Comparison of ENCODE assay signal across 8 cellular contexts in the genomic region with DNA sequence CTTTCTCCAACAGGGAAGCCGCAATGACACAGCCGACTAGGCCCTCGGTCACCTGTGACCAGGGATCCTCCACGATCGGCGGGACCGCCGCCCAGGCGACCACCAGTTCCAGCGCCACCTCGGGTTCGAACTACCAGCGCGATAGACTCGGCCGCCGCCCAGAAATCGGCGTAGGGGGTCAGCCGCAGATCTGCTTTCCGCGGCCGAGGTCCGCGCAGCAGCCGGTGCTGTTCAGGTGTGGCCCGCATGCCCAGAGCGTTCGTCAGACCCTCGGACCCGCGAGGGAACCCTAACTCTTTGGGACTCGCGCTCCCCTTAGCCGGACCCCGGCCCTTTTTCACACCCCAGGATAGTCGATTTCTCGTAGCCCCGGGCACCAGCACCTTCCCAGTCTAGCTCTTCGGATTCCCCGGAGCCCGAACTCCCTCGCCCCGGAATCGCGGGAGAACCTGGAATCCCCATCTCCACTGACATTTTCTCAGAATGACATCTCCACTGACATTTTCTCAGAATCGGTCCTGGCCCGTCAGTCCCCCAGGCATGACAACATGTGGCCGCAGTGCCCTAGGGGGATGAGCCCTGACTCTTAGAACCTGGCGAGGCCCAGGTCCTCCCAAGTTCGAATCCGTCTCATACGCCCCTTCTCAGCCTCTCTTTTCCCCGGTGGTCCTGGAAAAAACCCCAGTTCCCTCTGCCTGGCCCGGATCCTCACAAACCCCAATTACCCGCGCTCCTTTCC. TPM values are rescaled to one million over a fixed set of nuclear protein-coding genes. Genes with fewer than 3 reads are reported as not detected.
DNase-seq lines count a peak whose midpoint lies in the region; ATAC-seq and TF ChIP-seq lines count a peak whose summit lies in the region.

No MANE protein-coding gene starts in this region.

- H3F3A ChIP-seq in OCI-LY1 (ENCODE audit: insufficient read depth, low read length) = no peaks in the 10 kb centered on the region

- no peak overlapping the region for H2AFZ ChIP-seq in OCI-LY1 (ENCODE audit: low read length)

- WGBS in esophagus, 2 donors = 32 to 39% methylated on average over 57 of the region's 57 CpGs

- H3K9me2 ChIP-seq in OCI-LY1 (ENCODE audit: low read depth, low read length) = no peaks in the 10 kb centered on the region

- H3K27ac ChIP-seq in BLaER1 treated with 17β-estradiol and CSF1 and Interleukin-3, amounts not matched to agents 10 nM and 100 nM = peak overlapping the region in 2 of 11 experiments; percentile 62 to 81; a peak in 2 of 22 replicates
- H3K27ac ChIP-seq in OCI-LY1 (ENCODE audit: low read depth, low read length, poor library complexity, severe bottlenecking) (no peak overlapping the region), esophagus (ENCODE audit: low read depth in 2 of 2, low read length in 1 of 2) (no peak overlapping the region), neutrophil (no peak overlapping the region)

- DNase-seq in RKO (ENCODE audit: low spot score) (no peak), NCI-H187 treated with DMSO at 0.1 percent for 48 hours (lab: John Stamatoyannopoulos, UW) (no peak)

- peak overlapping the region; percentile 34 to 83 (median 56); a peak in 14 of 22 replicates for H3K4me2 ChIP-seq in BLaER1 treated with 17β-estradiol and CSF1 and Interleukin-3, amounts not matched to agents 10 nM and 100 nM
- H3K4me2 ChIP-seq in OCI-LY1 (ENCODE audit: low read length) = peak overlapping the region; percentile 73

- ATAC-seq in GM18867 (IDR thresholded peaks at IDR 0.05; ENCODE audit: unreplicated experiment) = no peak
- ATAC-seq in activated CD4-positive, CD25-positive, alpha-beta regulatory T cell treated with anti-CD3 and anti-CD28 coated beads, Interleukin-2, amount 50 U/mL, for 24 hours = no peak

- H3K4me3 ChIP-seq in BLaER1 treated with 17β-estradiol and CSF1 and Interleukin-3, amounts not matched to agents 10 nM and 100 nM = peak overlapping the region; percentile 0 to 60 (median 48); a peak in 14 of 20 replicates
- H3K4me3 ChIP-seq in OCI-LY1 (ENCODE audit: low read depth, low read length, poor library complexity, severe bottlenecking) (peak overlapping the region; percentile 55), esophagus (ENCODE audit: low read depth in 1 of 2, low read length in 2 of 2) (peak overlapping the region; percentile 51 to 60), neutrophil (ENCODE audit: low read depth in 1 of 2, low read length in 1 of 2) (peak overlapping the region; percentile 49 to 61)

- no peaks in the 10 kb centered on the region for H4K20me1 ChIP-seq in BLaER1 treated with 17β-estradiol and CSF1 and Interleukin-3, amounts not matched to agents 10 nM and 100 nM
- no peaks in the 10 kb centered on the region for H4K20me1 ChIP-seq in OCI-LY1 (ENCODE audit: insufficient read depth, low read length)

- TF ChIP-seq CTCF in OCI-LY1 (IDR thresholded peaks at IDR 0.05; ENCODE audit: low read length) (no peak), neutrophil (IDR thresholded peaks at IDR 0.05) (no peak)

- peaks cover 0 to 24% (median 19%) of the 10 kb centered on the region in 11 experiments; a peak in 18 of 22 replicates for H3K27me3 ChIP-seq in BLaER1 treated with 17β-estradiol and CSF1 and Interleukin-3, amounts not matched to agents 10 nM and 100 nM
- H3K27me3 ChIP-seq in OCI-LY1 (ENCODE audit: insufficient read depth, low read length) (peaks cover 5% of the 10 kb centered on the region), esophagus (ENCODE audit: control insufficient read depth in 1 of 2, insufficient read depth in 2 of 2, low read length in 2 of 2) (no peaks in the 10 kb centered on the region), neutrophil (peaks cover 84% of the 10 kb centered on the region)

- H3K79me2 ChIP-seq in OCI-LY1 (ENCODE audit: insufficient read depth, low read length) = no peaks in the 10 kb centered on the region

- H3K9me3 ChIP-seq in BLaER1 treated with 17β-estradiol and CSF1 and Interleukin-3, amounts not matched to agents 10 nM and 100 nM (replicated peaks in 1 of 11) = peaks cover 12 to 32% (median 27%) of the 10 kb centered on the region in 11 experiments
- H3K9me3 ChIP-seq in OCI-LY1 (ENCODE audit: low read length) = no peaks in the 10 kb centered on the region
- H3K9me3 ChIP-seq in esophagus (ENCODE audit: control insufficient read depth in 2 of 2, insufficient read depth in 1 of 2, low read depth in 1 of 2, low read length in 1 of 2) = no peaks in the 10 kb centered on the region
- H3K9me3 ChIP-seq in neutrophil = no peaks in the 10 kb centered on the region

- peaks cover 0 to 17% (median 7%) of the 10 kb centered on the region in 10 experiments; a peak in 8 of 20 replicates for H3K4me1 ChIP-seq in BLaER1 treated with 17β-estradiol and CSF1 and Interleukin-3, amounts not matched to agents 10 nM and 100 nM
- H3K4me1 ChIP-seq in OCI-LY1 (ENCODE audit: insufficient read depth, low read length, severe bottlenecking) (peaks cover 14% of the 10 kb centered on the region), esophagus (ENCODE audit: control insufficient read depth in 2 of 2, insufficient read depth in 2 of 2, low read length in 1 of 2) (peaks cover 3 to 5% of the 10 kb centered on the region in 2 donors), neutrophil (ENCODE audit: control insufficient read depth in 1 of 2, insufficient read depth in 1 of 2, low read depth in 1 of 2, low read length in 1 of 2) (peaks cover 14 to 15% of the 10 kb centered on the region in 2 experiments)

- H3K36me3 ChIP-seq in BLaER1 treated with 17β-estradiol and CSF1 and Interleukin-3, amounts not matched to agents 10 nM and 100 nM = peaks cover 0 to 6% (median 0%) of the 10 kb centered on the region in 11 experiments; a peak in 2 of 22 replicates
- H3K36me3 ChIP-seq in OCI-LY1 (ENCODE audit: insufficient read depth, low read length) = no peaks in the 10 kb centered on the region
- no peaks in the 10 kb centered on the region for H3K36me3 ChIP-seq in esophagus (ENCODE audit: control insufficient read depth in 2 of 2, insufficient read depth in 2 of 2, low read length in 1 of 2)
- no peaks in the 10 kb centered on the region for H3K36me3 ChIP-seq in neutrophil

- no peak overlapping the region for H3K9ac ChIP-seq in BLaER1 treated with 17β-estradiol and CSF1 and Interleukin-3, amounts not matched to agents 10 nM and 100 nM
- no peak overlapping the region; the same call in 1 of the 2 replicates for H3K9ac ChIP-seq in OCI-LY1 (ENCODE audit: low read length)

RNA-seq across cellular contexts. Expression of a gene that starts 0.4 kb away (rescaled TPM):
- not detected for polyA plus RNA-seq in esophagus

RNA-seq across cellular contexts. Expression of a gene that starts 19.5 kb away (rescaled TPM):
- under 1 TPM; 0.04 to 0.05 TPM for polyA plus RNA-seq in esophagus

RNA-seq across cellular contexts. Expression of a gene that starts 59.5 kb away (rescaled TPM):
- polyA plus RNA-seq in esophagus = 10 to 100 TPM in 1 of 2 donors, 1 to 10 TPM in 1; 7.9 to 13.0 TPM
